1 cellular context compared by ENCODE assay signal in genomic region chr19:45144431-45145269, GRCh38.
TF ChIP-seq lines count a peak whose summit lies in the region.

No MANE protein-coding gene starts in this region.

TF ChIP-seq in HepG2, 621 proteins besides CTCF, POLR2A, EP300 and RAD21:
- no peak for TF ChIP-seq FOXM1 (CRISPR knock-in tag; IDR thresholded peaks at IDR 0.05)
- TF ChIP-seq AGO2 (optimal IDR thresholded peaks at IDR 0.05; ENCODE audit: low read depth, low read length), result peak; percentile 78
- TF ChIP-seq AHR (CRISPR knock-in tag; IDR thresholded peaks at IDR 0.05), result no peak
